In the genomic region with DNA sequence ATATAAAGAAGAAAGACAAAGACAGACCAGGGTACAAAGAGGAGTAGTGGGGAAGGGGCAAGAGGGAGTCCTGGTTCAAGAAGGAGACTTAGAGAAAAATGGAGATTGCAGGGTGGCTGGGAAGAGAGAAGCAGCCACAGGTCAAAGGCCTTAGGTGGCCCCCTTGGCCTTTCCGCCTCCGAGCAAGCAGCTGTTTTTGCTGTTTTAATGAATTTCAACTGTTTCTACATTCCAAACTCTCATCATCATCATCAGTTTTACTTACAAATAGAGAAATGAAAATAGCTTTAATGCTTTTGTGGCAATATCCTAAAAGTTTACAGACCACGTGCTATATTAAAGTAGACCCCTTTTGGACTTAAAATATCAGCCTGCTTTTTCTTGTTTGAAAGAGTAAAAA, we compare ENCODE assay signal across 31 cellular contexts.
"Had no signal": no experiment of that assay in that cellular context is flagged by ENCODE, and none has a peak within 500 bp of the region (broad histone marks: within the 10 kb centered on the region; RNA-seq: fewer than 3 reads in every experiment).

No MANE protein-coding gene starts in this region.

- H3K4me3 ChIP-seq: PC-9 had no signal

- H3K27ac Mint-ChIP-seq: activated CD4-positive, alpha-beta memory T cell treated with anti-CD3 and anti-CD28 coated beads, Interleukin-2, amount 10 ng/mL, durations not matched to agents 7 days and 5 days; activated CD8-positive, alpha-beta memory T cell treated with anti-CD3 and anti-CD28 coated beads, Interleukin-2, amount 10 ng/mL, durations not matched to agents 7 days and 5 days; activated naive CD4-positive, alpha-beta T cell treated with anti-CD3 and anti-CD28 coated beads, Interleukin-2, amount 10 ng/mL, durations not matched to agents 7 days and 5 days; activated naive CD8-positive, alpha-beta T cell; activated naive CD8-positive, alpha-beta T cell treated with anti-CD3 and anti-CD28 coated beads, Interleukin-2, amount 50 U/mL, for 24 hours had no signal

- H3K36me3 Mint-ChIP-seq: activated CD8-positive, alpha-beta memory T cell treated with anti-CD3 and anti-CD28 coated beads, Interleukin-2, amount 10 ng/mL, durations not matched to agents 7 days and 5 days; activated naive CD4-positive, alpha-beta T cell treated with anti-CD3 and anti-CD28 coated beads, Interleukin-2, amount 10 ng/mL, durations not matched to agents 7 days and 5 days had no signal

- H2AFZ ChIP-seq: PC-9 had no signal

- H3K27ac ChIP-seq: brain microvascular endothelial cell, PC-9, WERI-Rb-1 had no signal

- H3K4me2 ChIP-seq: PC-9 had no signal

- H3K9me3 Mint-ChIP-seq: activated CD4-positive, alpha-beta memory T cell treated with anti-CD3 and anti-CD28 coated beads, Interleukin-2, amount 10 ng/mL, durations not matched to agents 7 days and 5 days; activated naive CD4-positive, alpha-beta T cell treated with anti-CD3 and anti-CD28 coated beads, Interleukin-2, amount 10 ng/mL, durations not matched to agents 7 days and 5 days; activated naive CD8-positive, alpha-beta T cell treated with anti-CD3 and anti-CD28 coated beads, Interleukin-2, amount 50 U/mL, for 24 hours had no signal

- H3K27me3 ChIP-seq: brain microvascular endothelial cell had no signal

- H3K36me3 ChIP-seq: brain microvascular endothelial cell, WERI-Rb-1 had no signal

- ATAC-seq: activated CD8-positive, alpha-beta memory T cell treated with anti-CD3 and anti-CD28 coated beads, Interleukin-2, amount 10 ng/mL, durations not matched to agents 7 days and 5 days; activated naive CD8-positive, alpha-beta T cell treated with anti-CD3 and anti-CD28 coated beads, Interleukin-2, amount 50 U/mL, for 24 hours had no signal

- H3K4me3 Mint-ChIP-seq: activated CD4-positive, alpha-beta memory T cell treated with anti-CD3 and anti-CD28 coated beads, Interleukin-2, amount 10 ng/mL, durations not matched to agents 7 days and 5 days; activated CD8-positive, alpha-beta memory T cell treated with anti-CD3 and anti-CD28 coated beads, Interleukin-2, amount 10 ng/mL, durations not matched to agents 7 days and 5 days; activated naive CD4-positive, alpha-beta T cell treated with anti-CD3 and anti-CD28 coated beads, Interleukin-2, amount 10 ng/mL, durations not matched to agents 7 days and 5 days; activated naive CD8-positive, alpha-beta T cell; activated naive CD8-positive, alpha-beta T cell treated with anti-CD3 and anti-CD28 coated beads, Interleukin-2, amount 50 U/mL, for 24 hours had no signal

- H3K27me3 Mint-ChIP-seq: activated CD4-positive, alpha-beta memory T cell treated with anti-CD3 and anti-CD28 coated beads, Interleukin-2, amount 10 ng/mL, durations not matched to agents 7 days and 5 days; activated CD8-positive, alpha-beta memory T cell treated with anti-CD3 and anti-CD28 coated beads, Interleukin-2, amount 10 ng/mL, durations not matched to agents 7 days and 5 days; activated naive CD4-positive, alpha-beta T cell treated with anti-CD3 and anti-CD28 coated beads, Interleukin-2, amount 10 ng/mL, durations not matched to agents 7 days and 5 days; activated naive CD8-positive, alpha-beta T cell; activated naive CD8-positive, alpha-beta T cell treated with anti-CD3 and anti-CD28 coated beads, Interleukin-2, amount 50 U/mL, for 24 hours had no signal

- H3K4me1 Mint-ChIP-seq: activated CD4-positive, alpha-beta memory T cell treated with anti-CD3 and anti-CD28 coated beads, Interleukin-2, amount 10 ng/mL, durations not matched to agents 7 days and 5 days; activated CD8-positive, alpha-beta memory T cell treated with anti-CD3 and anti-CD28 coated beads, Interleukin-2, amount 10 ng/mL, durations not matched to agents 7 days and 5 days; activated naive CD4-positive, alpha-beta T cell treated with anti-CD3 and anti-CD28 coated beads, Interleukin-2, amount 10 ng/mL, durations not matched to agents 7 days and 5 days; activated naive CD8-positive, alpha-beta T cell treated with anti-CD3 and anti-CD28 coated beads, Interleukin-2, amount 50 U/mL, for 24 hours had no signal

- DNase-seq: activated CD4-positive, alpha-beta memory T cell treated with anti-CD3 and anti-CD28 coated beads, Interleukin-2, amount 10 ng/mL, durations not matched to agents 7 days and 5 days; activated CD4-positive, alpha-beta T cell treated with anti-CD3 and anti-CD28 coated beads for 1 hour; activated CD4-positive, alpha-beta T cell treated with anti-CD3 and anti-CD28 coated beads for 48 hours; activated CD4-positive, CD25-positive, alpha-beta regulatory T cell; activated CD8-positive, alpha-beta memory T cell treated with anti-CD3 and anti-CD28 coated beads for 24 hours; activated CD8-positive, alpha-beta memory T cell treated with anti-CD3 and anti-CD28 coated beads, Interleukin-2, amount 10 ng/mL, durations not matched to agents 7 days and 5 days; activated CD8-positive, alpha-beta memory T cell treated with anti-CD3 and anti-CD28 coated beads, Interleukin-2, amount 50 U/mL, for 48 hours; activated effector memory CD4-positive, alpha-beta T cell treated with Interleukin-2 at 50 U/mL for 16 hours; activated naive CD4-positive, alpha-beta T cell treated with anti-CD3 and anti-CD28 coated beads, Interleukin-2, amount 10 ng/mL, durations not matched to agents 7 days and 5 days; activated naive CD8-positive, alpha-beta T cell treated with anti-CD3 and anti-CD28 coated beads, Interleukin-2, amount 50 U/mL, for 24 hours; activated T-cell treated with anti-CD3 and anti-CD28 coated beads, Interleukin-2, amount 50 U/mL, for 48 hours; amniotic stem cell; aorta; brain microvascular endothelial cell; central memory CD4-positive, alpha-beta T cell; NCI-H1048; NCI-H1105 treated with DMSO at 0.1 percent for 48 hours; NCI-H1436 treated with DMSO at 0.1 percent for 48 hours; NCI-H1694 treated with DMSO at 0.1 percent for 48 hours; NCI-H2029; NCI-H345; NCI-H524 treated with DMSO at 0.1 percent for 48 hours; NK-92 treated with Interleukin-12 subunit alpha and Interleukin-12 subunit beta, amount 100 ng/mL, for 24 hours; PC-9; Right ventricle myocardium superior; SW 1271; T-helper 1 cell; T-helper 2 cell; T-helper 9 cell; WERI-Rb-1 had no signal
